In the genomic region with DNA sequence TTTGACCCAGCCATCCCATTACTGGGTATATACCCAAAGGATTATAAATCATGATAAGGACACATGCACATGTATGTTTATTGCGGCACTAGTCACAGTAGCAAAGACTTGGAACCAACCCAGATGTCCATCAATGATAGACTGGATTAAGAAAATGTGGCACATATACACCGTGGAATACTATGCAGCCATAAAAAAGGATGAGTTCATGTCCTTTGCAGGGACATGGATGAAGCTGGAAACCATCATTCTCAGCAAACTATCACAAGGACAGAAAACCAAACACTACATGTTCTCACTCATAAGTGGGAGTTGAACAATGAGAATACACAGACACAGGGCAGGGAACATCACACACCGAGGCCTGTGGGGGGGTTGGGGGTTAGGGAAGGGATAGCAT, we compare ENCODE assay signal across 1 cellular context.
TF ChIP-seq lines count a peak whose summit lies in the region.

No MANE protein-coding gene starts in this region.

TF ChIP-seq in HepG2, 621 proteins besides CTCF, POLR2A, EP300 and RAD21:
- TF ChIP-seq ZMYM3 (CRISPR knock-in tag; IDR thresholded peaks at IDR 0.05) = peak; percentile 53; the same call in 1 of the 2 replicates
